In the genomic region with DNA sequence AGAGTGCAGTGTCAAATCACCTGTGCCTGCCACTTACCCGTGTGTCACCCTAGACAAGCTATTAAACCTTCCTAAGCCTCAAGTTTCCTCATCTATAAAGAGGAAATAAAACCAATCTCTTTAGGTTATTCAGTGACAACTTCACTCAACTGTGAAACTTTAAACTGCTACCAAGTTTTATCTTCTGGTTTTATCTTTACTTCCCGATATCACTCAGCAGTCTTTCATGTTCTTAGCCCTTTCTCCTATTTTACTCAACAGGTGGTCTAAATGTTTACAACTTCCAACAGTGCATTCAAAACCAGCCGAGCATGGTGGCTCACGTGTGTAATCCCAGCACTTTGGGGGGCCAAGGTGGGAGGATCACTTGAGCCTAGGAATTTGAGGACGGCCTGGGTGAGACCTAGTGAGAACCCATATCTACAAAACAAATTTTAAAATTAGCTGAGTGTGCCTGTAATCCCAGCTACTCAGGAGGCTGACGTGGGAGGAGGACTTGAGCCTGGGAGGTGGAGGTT, we compare ENCODE assay signal across 1 cellular context.
TF ChIP-seq lines count a peak whose summit lies in the region.

No MANE protein-coding gene starts in this region.

TF ChIP-seq in GM12878, 131 proteins besides CTCF, POLR2A, EP300 and RAD21:
- TF ChIP-seq NFIC (IDR thresholded peaks at IDR 0.05; ENCODE audit: low read depth, low read length) (0 out of 2 replicates have a peak, but pooled peaks have one; percentile 45), MTA3 (IDR thresholded peaks at IDR 0.05; ENCODE audit: borderline replicate concordance, low read length) (no peak), HDAC2 (IDR thresholded peaks at IDR 0.05) (no peak), ESRRA (IDR thresholded peaks at IDR 0.05; ENCODE audit: low read length) (no peak), BHLHE40 (IDR thresholded peaks at IDR 0.05; ENCODE audit: borderline replicate concordance in 1 of 2, low read depth in 2 of 2, low read length in 1 of 2) (peak; percentile 38 to 77; a peak in 2 of 4 replicates), DPF2 (IDR thresholded peaks at IDR 0.05) (0 out of 2 replicates have a peak, but pooled peaks have one; percentile 46), MTA2 (IDR thresholded peaks at IDR 0.05; ENCODE audit: low read depth) (peak; percentile 19; the same call in 1 of the 2 replicates), RUNX3 (IDR thresholded peaks at IDR 0.05; ENCODE audit: low read length) (peak; percentile 77), IKZF1 (conservative IDR thresholded peaks at IDR 0.05) (peak; percentile 60), RBBP5 (conservative IDR thresholded peaks at IDR 0.05) (no peak), ZBED1 (IDR thresholded peaks at IDR 0.05; ENCODE audit: borderline replicate concordance) (no peak), NR2F1 (conservative IDR thresholded peaks at IDR 0.05) (0 out of 2 replicates have a peak, but pooled peaks have one; percentile 12), ZNF217 (IDR thresholded peaks at IDR 0.05) (0 out of 2 replicates have a peak, but pooled peaks have one; percentile 24), PAX5 (IDR thresholded peaks at IDR 0.05; ENCODE audit: borderline replicate concordance, low read depth, low read length) (peak; percentile 50; the same call in 1 of the 2 replicates), TCF7 (IDR thresholded peaks at IDR 0.05; ENCODE audit: borderline replicate concordance) (peak; percentile 91), SUPT20H (IDR thresholded peaks at IDR 0.05; ENCODE audit: borderline replicate concordance, control insufficient read depth, low read depth, low read length) (no peak), RAD51 (IDR thresholded peaks at IDR 0.05) (no peak), IKZF2 (IDR thresholded peaks at IDR 0.05) (peak; percentile 18 to 32; a peak in 1 of 4 replicates), MYC (IDR thresholded peaks at IDR 0.05; ENCODE audit: insufficient read depth, insufficient read length, insufficient replicate concordance, low read length, severe bottlenecking) (no peak), KLF5 (IDR thresholded peaks at IDR 0.05; ENCODE audit: partially characterized antibody) (no peak), JUNB (IDR thresholded peaks at IDR 0.05) (peak; percentile 73), IRF4 (IDR thresholded peaks at IDR 0.05; ENCODE audit: low read depth, low read length) (peak; percentile 22; the same call in 1 of the 2 replicates)
